In genomic region chr21:31803039-31804007, GRCh38 we compare ENCODE assay signal across 19 cellular contexts.
"Had no signal": no experiment of that assay in that cellular context is flagged by ENCODE, and none has a peak within 500 bp of the region (broad histone marks: within the 10 kb centered on the region; RNA-seq: fewer than 3 reads in every experiment).

No MANE protein-coding gene starts in this region.

- H3K9ac ChIP-seq: parathyroid adenoma had no signal

- H3K36me3 Mint-ChIP-seq: activated naive CD8-positive, alpha-beta T cell treated with anti-CD3 and anti-CD28 coated beads, Interleukin-2, amount 10 ng/mL, durations not matched to agents 7 days and 5 days; brain; stimulated activated effector memory CD8-positive, alpha-beta T cell treated with anti-CD3 and anti-CD28 coated beads, Interleukin-12 subunit alpha, Interleukin-12 subunit beta, amount 100 ng/mL, for 72 hours had no signal

- H3K27me3 ChIP-seq: vagina had no signal

- H3K4me3 ChIP-seq: coronary artery, vagina had no signal

- H3K27ac ChIP-seq: coronary artery, parathyroid adenoma, vagina had no signal

- H3K27ac Mint-ChIP-seq: activated CD4-positive, alpha-beta T cell treated with anti-CD3 and anti-CD28 coated beads, Interleukin-2, amount 10 ng/mL, durations not matched to agents 24 days and 14 days; activated CD8-positive, alpha-beta T cell treated with anti-CD3 and anti-CD28 coated beads, Interleukin-2, amount 10 ng/mL, durations not matched to agents 7 days and 5 days; activated naive CD8-positive, alpha-beta T cell treated with anti-CD3 and anti-CD28 coated beads, Interleukin-2, amount 10 ng/mL, durations not matched to agents 7 days and 5 days; activated T-cell treated with anti-CD3 and anti-CD28 coated beads, Interleukin-2, amount 50 U/mL, for 72 hours; brain; stimulated activated effector memory CD8-positive, alpha-beta T cell treated with anti-CD3 and anti-CD28 coated beads, Interleukin-12 subunit alpha, Interleukin-12 subunit beta, amount 100 ng/mL, for 72 hours; T-helper 2 cell treated with Interferon-gamma antibody and Interleukin-4, amounts not matched to agents 5 μg/mL and 100 μg/mL, for 36 hours had no signal

- H3K36me3 ChIP-seq: vagina had no signal

- DNase-seq: activated CD4-positive, alpha-beta T cell treated with anti-CD3 and anti-CD28 coated beads, Interleukin-2, amount 10 ng/mL, durations not matched to agents 24 days and 14 days; activated CD4-positive, CD25-positive, alpha-beta regulatory T cell; activated CD8-positive, alpha-beta memory T cell treated with anti-CD3 and anti-CD28 coated beads, Interleukin-2, amount 50 U/mL, for 4 hours; activated CD8-positive, alpha-beta T cell treated with anti-CD3 and anti-CD28 coated beads, Interleukin-2, amount 10 ng/mL, durations not matched to agents 7 days and 5 days; activated naive CD8-positive, alpha-beta T cell treated with anti-CD3 and anti-CD28 coated beads, Interleukin-2, amount 10 ng/mL, durations not matched to agents 7 days and 5 days; activated T-cell treated with anti-CD3 and anti-CD28 coated beads, Interleukin-2, amount 50 U/mL, for 72 hours; effector CD4-positive, alpha-beta T cell; foreskin fibroblast; glutamatergic neuron; kidney glomerular epithelial cell; midbrain; retina had no signal

- H3K79me2 ChIP-seq: parathyroid adenoma had no signal

- H2AFZ ChIP-seq: parathyroid adenoma had no signal

- H3K9me3 Mint-ChIP-seq: activated CD4-positive, alpha-beta T cell treated with anti-CD3 and anti-CD28 coated beads, Interleukin-2, amount 10 ng/mL, durations not matched to agents 24 days and 14 days; brain; central memory CD8-positive, alpha-beta T cell; stimulated activated effector memory CD8-positive, alpha-beta T cell treated with anti-CD3 and anti-CD28 coated beads, Interleukin-12 subunit alpha, Interleukin-12 subunit beta, amount 100 ng/mL, for 72 hours; T-helper 2 cell treated with Interferon-gamma antibody and Interleukin-4, amounts not matched to agents 5 μg/mL and 100 μg/mL, for 36 hours had no signal

- H3K4me1 ChIP-seq: parathyroid adenoma, vagina had no signal

- H3K9me3 ChIP-seq: vagina had no signal

- H3K4me3 Mint-ChIP-seq: activated CD4-positive, alpha-beta T cell treated with anti-CD3 and anti-CD28 coated beads, Interleukin-2, amount 10 ng/mL, durations not matched to agents 24 days and 14 days; activated CD8-positive, alpha-beta T cell treated with anti-CD3 and anti-CD28 coated beads, Interleukin-2, amount 10 ng/mL, durations not matched to agents 7 days and 5 days; activated naive CD8-positive, alpha-beta T cell treated with anti-CD3 and anti-CD28 coated beads, Interleukin-2, amount 10 ng/mL, durations not matched to agents 7 days and 5 days; activated T-cell treated with anti-CD3 and anti-CD28 coated beads, Interleukin-2, amount 50 U/mL, for 72 hours; brain; central memory CD8-positive, alpha-beta T cell; stimulated activated effector memory CD8-positive, alpha-beta T cell treated with anti-CD3 and anti-CD28 coated beads, Interleukin-12 subunit alpha, Interleukin-12 subunit beta, amount 100 ng/mL, for 72 hours; T-helper 2 cell treated with Interferon-gamma antibody and Interleukin-4, amounts not matched to agents 5 μg/mL and 100 μg/mL, for 36 hours had no signal

- H3K4me1 Mint-ChIP-seq: activated CD4-positive, alpha-beta T cell treated with anti-CD3 and anti-CD28 coated beads, Interleukin-2, amount 10 ng/mL, durations not matched to agents 24 days and 14 days; activated naive CD8-positive, alpha-beta T cell treated with anti-CD3 and anti-CD28 coated beads, Interleukin-2, amount 10 ng/mL, durations not matched to agents 7 days and 5 days; central memory CD8-positive, alpha-beta T cell; stimulated activated effector memory CD8-positive, alpha-beta T cell treated with anti-CD3 and anti-CD28 coated beads, Interleukin-12 subunit alpha, Interleukin-12 subunit beta, amount 100 ng/mL, for 72 hours had no signal
